Comparison of ENCODE assay signal across 14 cellular contexts in genomic region chr1:43560286-43560685, GRCh38. TPM values are rescaled to one million over a fixed set of nuclear protein-coding genes. Genes with fewer than 3 reads are reported as not detected.
DNase-seq lines count a peak whose midpoint lies in the region; ATAC-seq and TF ChIP-seq lines count a peak whose summit lies in the region.
"Had no signal": no experiment of that assay in that cellular context is flagged by ENCODE, and none has a peak within 500 bp of the region (broad histone marks: within the 10 kb centered on the region; RNA-seq: fewer than 3 reads in every experiment).

No MANE protein-coding gene starts in this region.

- H2AFZ ChIP-seq in neuronal stem cell (ENCODE audit: low read length): no peak overlapping the region
- H2AFZ ChIP-seq: GM23338 had no signal

- no peak overlapping the region for H2BK12ac ChIP-seq in neuronal stem cell (ENCODE audit: low read length)

- POLR2A ChIA-PET in HEK293 (lab: Yijun Ruan, JAX) (interaction anchor here (1.2 kb wide), 1 partner anchor 90 kb away, joined by 3 read pairs; the partner anchor contains the start of gene KDM4A), RWPE1 (lab: Yijun Ruan, JAX; ENCODE audit: low non-redundant PET) (no interaction called here)

- H4K91ac ChIP-seq in neuronal stem cell (ENCODE audit: low read depth, low read length, poor library complexity): peak overlapping the region; percentile 22

- peaks cover 11% of the 10 kb centered on the region for H3K79me1 ChIP-seq in neuronal stem cell (ENCODE audit: low read depth, low read length)

- H2BK15ac ChIP-seq in neuronal stem cell (ENCODE audit: low read length): no peak overlapping the region

- H3K9ac ChIP-seq in neuronal stem cell (ENCODE audit: low read depth, low read length, poor library complexity): peak overlapping the region; percentile 65
- H3K9ac ChIP-seq: BLaER1 treated with 17β-estradiol and CSF1 and Interleukin-3, amounts not matched to agents 10 nM and 100 nM had no signal

- no peak for DNase-seq in RWPE1 (ENCODE audit: low spot score)
- DNase-seq in neuronal stem cell (ENCODE audit: low spot score): no peak
- no peak for DNase-seq in putamen (ENCODE audit: low spot score)
- no peak for DNase-seq in foreskin keratinocyte
- DNase-seq in islet precursor cell: no peak
- DNase-seq: Calu3; CD8-positive, alpha-beta T cell; DMS79 treated with DMSO at 0.1 percent for 48 hours; GF-D8; H7 had no signal

- H3K4ac ChIP-seq in neuronal stem cell (ENCODE audit: low read length): peak overlapping the region; percentile 38

- CTCF ChIA-PET in HEK293 (lab: Yijun Ruan, JAX) (no interaction called here), RWPE1 (lab: Yijun Ruan, JAX) (no interaction called here)

- H3K4me1 ChIP-seq in HEK293 (ENCODE audit: control insufficient read depth, insufficient read depth, low read length) (no peaks in the 10 kb centered on the region), neuronal stem cell (ENCODE audit: control insufficient read depth in 2 of 2, insufficient read depth in 1 of 2, low read depth in 1 of 2, low read length in 2 of 2) (peaks cover 13 to 41% of the 10 kb centered on the region in 2 donors), foreskin keratinocyte (peaks cover 9% of the 10 kb centered on the region)

- no peaks in the 10 kb centered on the region for H3K9me3 ChIP-seq in HEK293 (ENCODE audit: control insufficient read depth, insufficient read depth, low read depth, low read length)
- H3K9me3 ChIP-seq in neuronal stem cell (replicated peaks in 1 of 2; ENCODE audit: control insufficient read depth in 2 of 2, insufficient read depth in 1 of 2, low read depth in 1 of 2, low read length in 2 of 2): peaks cover 0 to 5% of the 10 kb centered on the region in 2 donors
- H3K9me3 ChIP-seq: BLaER1 treated with 17β-estradiol and CSF1 and Interleukin-3, amounts not matched to agents 10 nM and 100 nM had no signal

- H3K14ac ChIP-seq in neuronal stem cell (ENCODE audit: low read length): peak overlapping the region; percentile 77

- no peak overlapping the region for H3K4me2 ChIP-seq in neuronal stem cell (ENCODE audit: insufficient read depth, low read length, poor library complexity, severe bottlenecking)
- H3K4me2 ChIP-seq: BLaER1 treated with 17β-estradiol and CSF1 and Interleukin-3, amounts not matched to agents 10 nM and 100 nM; GM23338 had no signal

- no peak overlapping the region for H3K27ac ChIP-seq in HEK293 (ENCODE audit: extremely low read depth, low read depth, low read length)
- H3K27ac ChIP-seq in RWPE1: peak overlapping the region; percentile 76
- no peak overlapping the region for H3K27ac ChIP-seq in neuronal stem cell (replicated peaks; ENCODE audit: low read length)
- H3K27ac ChIP-seq in foreskin keratinocyte: no peak overlapping the region
- H3K27ac ChIP-seq: BLaER1 treated with 17β-estradiol and CSF1 and Interleukin-3, amounts not matched to agents 10 nM and 100 nM had no signal

- H3K23ac ChIP-seq in neuronal stem cell (ENCODE audit: low read depth, low read length, poor library complexity): peak overlapping the region; percentile 5

- no peak for ATAC-seq in foreskin keratinocyte
- ATAC-seq: CD8-positive, alpha-beta T cell; GM23338; HCT116 had no signal

- TF ChIP-seq CTCF in HEK293 (tag by site-specific recombination; IDR thresholded peaks at IDR 0.05): no peak
- TF ChIP-seq CTCF in RWPE1 (conservative IDR thresholded peaks at IDR 0.05; ENCODE audit: low read depth): no peak
- TF ChIP-seq CTCF in foreskin keratinocyte (conservative IDR thresholded peaks at IDR 0.05): no peak

- H3K4me3 ChIP-seq in HEK293 (ENCODE audit: low read depth, low read length) (no peak overlapping the region), neuronal stem cell (ENCODE audit: low read length in 2 of 2) (peak overlapping the region in 1 of 2 donors; percentile 58)
- H3K4me3 ChIP-seq: BLaER1 treated with 17β-estradiol and CSF1 and Interleukin-3, amounts not matched to agents 10 nM and 100 nM; GM23338 had no signal

- WGBS in neuronal stem cell (ENCODE audit: extremely low coverage in 2 of 2, insufficient read length in 2 of 2, insufficient replicate concordance in 1 of 2), 2 donors: no CpG with 5 or more reads among the region's 6 CpGs

- no peak overlapping the region for H2BK5ac ChIP-seq in neuronal stem cell (ENCODE audit: low read length)

- H3K36me3 ChIP-seq in HEK293 (ENCODE audit: control insufficient read depth in 2 of 2, insufficient read depth in 1 of 2, low read length in 2 of 2) (peaks cover 4 to 65% of the 10 kb centered on the region in 2 experiments; a peak in 2 of 3 replicates), neuronal stem cell (replicated peaks in 1 of 2; ENCODE audit: control insufficient read depth in 2 of 2, insufficient read depth in 2 of 2, low read length in 2 of 2) (peaks cover 21 to 39% of the 10 kb centered on the region in 2 donors)

- peak overlapping the region; percentile 38 for H3K18ac ChIP-seq in neuronal stem cell (ENCODE audit: low read length)

- H4K8ac ChIP-seq in neuronal stem cell (ENCODE audit: low read depth, low read length): no peak overlapping the region

- H2AK5ac ChIP-seq in neuronal stem cell (ENCODE audit: low read depth, low read length): peak overlapping the region; percentile 27

- H2BK120ac ChIP-seq in neuronal stem cell (ENCODE audit: low read depth, low read length): peak overlapping the region; percentile 64

- H3K27me3 ChIP-seq in neuronal stem cell (ENCODE audit: control insufficient read depth in 3 of 3, insufficient read depth in 3 of 3, low read depth in 1 of 3, low read length in 3 of 3): peaks cover 0 to 2% (median 0%) of the 10 kb centered on the region in 3 experiments
- H3K27me3 ChIP-seq in foreskin keratinocyte: no peaks in the 10 kb centered on the region
- H3K27me3 ChIP-seq: BLaER1 treated with 17β-estradiol and CSF1 and Interleukin-3, amounts not matched to agents 10 nM and 100 nM had no signal

TF ChIP-seq in HEK293, 187 proteins besides CTCF, POLR2A, EP300 and RAD21:
- TF ChIP-seq ZBTB44 (tag by site-specific recombination; IDR thresholded peaks at IDR 0.05): no peak
- no peak for TF ChIP-seq GLIS1 (tag by site-specific recombination; IDR thresholded peaks at IDR 0.05)
- TF ChIP-seq ZNF596 (tag by site-specific recombination; IDR thresholded peaks at IDR 0.05): no peak
- TF ChIP-seq ZNF513 (tag by site-specific recombination; IDR thresholded peaks at IDR 0.05): no peak
- no peak for TF ChIP-seq ZFP69B (tag by site-specific recombination; IDR thresholded peaks at IDR 0.05)
- no peak for TF ChIP-seq ZFP41 (tag by site-specific recombination; IDR thresholded peaks at IDR 0.05; ENCODE audit: borderline replicate concordance)
- peak; percentile 54; the same call in 1 of the 2 replicates for TF ChIP-seq GLIS2 (tag by site-specific recombination; IDR thresholded peaks at IDR 0.05)
- peak; percentile 97 for TF ChIP-seq ZFHX2 (tag by site-specific recombination; conservative IDR thresholded peaks at IDR 0.05)
- no peak for TF ChIP-seq MZF1 (tag by site-specific recombination; IDR thresholded peaks at IDR 0.05; ENCODE audit: borderline replicate concordance)
- 0 out of 2 replicates have a peak, but pooled peaks have one; percentile 16 for TF ChIP-seq ZIC2 (tag by site-specific recombination; IDR thresholded peaks at IDR 0.05)
- TF ChIP-seq ZNF658 (tag by site-specific recombination; IDR thresholded peaks at IDR 0.05): no peak
- peak; percentile 97 for TF ChIP-seq EGR2 (tag by site-specific recombination; IDR thresholded peaks at IDR 0.05; ENCODE audit: low read depth)
- no peak for TF ChIP-seq SCRT1 (tag by site-specific recombination; IDR thresholded peaks at IDR 0.05; ENCODE audit: borderline replicate concordance)
- TF ChIP-seq GLI4 (tag by site-specific recombination; IDR thresholded peaks at IDR 0.05): no peak
TF ChIP-seq in HEK293: peak in this region for 4.

RNA-seq across cellular contexts. Expression of gene PTPRF, which starts 29.6 kb away (rescaled TPM):
- 62.9 TPM for polyA plus RNA-seq in neuronal stem cell (2013, experiment 1 of 2)
- polyA plus RNA-seq in neuronal stem cell (2013, experiment 2 of 2): 64.0 TPM
- 147 and 186 TPM in 2 replicates for total RNA-seq in foreskin keratinocyte
- polyA plus RNA-seq in foreskin keratinocyte: 57.6 and 75.7 TPM in 2 replicates
